Comparison of ENCODE assay signal across 1 cellular context in genomic region chr7:106597751-106598619, GRCh38.
TF ChIP-seq lines count a peak whose summit lies in the region.

No MANE protein-coding gene starts in this region.

TF ChIP-seq in liver, 16 proteins besides CTCF, POLR2A, EP300 and RAD21 (continued from another document):
- TF ChIP-seq, protein P1, sequence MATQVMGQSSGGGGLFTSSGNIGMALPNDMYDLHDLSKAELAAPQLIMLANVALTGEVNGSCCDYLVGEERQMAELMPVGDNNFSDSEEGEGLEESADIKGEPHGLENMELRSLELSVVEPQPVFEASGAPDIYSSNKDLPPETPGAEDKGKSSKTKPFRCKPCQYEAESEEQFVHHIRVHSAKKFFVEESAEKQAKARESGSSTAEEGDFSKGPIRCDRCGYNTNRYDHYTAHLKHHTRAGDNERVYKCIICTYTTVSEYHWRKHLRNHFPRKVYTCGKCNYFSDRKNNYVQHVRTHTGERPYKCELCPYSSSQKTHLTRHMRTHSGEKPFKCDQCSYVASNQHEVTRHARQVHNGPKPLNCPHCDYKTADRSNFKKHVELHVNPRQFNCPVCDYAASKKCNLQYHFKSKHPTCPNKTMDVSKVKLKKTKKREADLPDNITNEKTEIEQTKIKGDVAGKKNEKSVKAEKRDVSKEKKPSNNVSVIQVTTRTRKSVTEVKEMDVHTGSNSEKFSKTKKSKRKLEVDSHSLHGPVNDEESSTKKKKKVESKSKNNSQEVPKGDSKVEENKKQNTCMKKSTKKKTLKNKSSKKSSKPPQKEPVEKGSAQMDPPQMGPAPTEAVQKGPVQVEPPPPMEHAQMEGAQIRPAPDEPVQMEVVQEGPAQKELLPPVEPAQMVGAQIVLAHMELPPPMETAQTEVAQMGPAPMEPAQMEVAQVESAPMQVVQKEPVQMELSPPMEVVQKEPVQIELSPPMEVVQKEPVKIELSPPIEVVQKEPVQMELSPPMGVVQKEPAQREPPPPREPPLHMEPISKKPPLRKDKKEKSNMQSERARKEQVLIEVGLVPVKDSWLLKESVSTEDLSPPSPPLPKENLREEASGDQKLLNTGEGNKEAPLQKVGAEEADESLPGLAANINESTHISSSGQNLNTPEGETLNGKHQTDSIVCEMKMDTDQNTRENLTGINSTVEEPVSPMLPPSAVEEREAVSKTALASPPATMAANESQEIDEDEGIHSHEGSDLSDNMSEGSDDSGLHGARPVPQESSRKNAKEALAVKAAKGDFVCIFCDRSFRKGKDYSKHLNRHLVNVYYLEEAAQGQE (IDR thresholded peaks at IDR 0.05): no peak
- TF ChIP-seq SP1 (IDR thresholded peaks at IDR 0.05): no peak
- no peak for TF ChIP-seq ZBTB33 (IDR thresholded peaks at IDR 0.05)
